ENCODE assay signal across 19 cellular contexts in the genomic region with DNA sequence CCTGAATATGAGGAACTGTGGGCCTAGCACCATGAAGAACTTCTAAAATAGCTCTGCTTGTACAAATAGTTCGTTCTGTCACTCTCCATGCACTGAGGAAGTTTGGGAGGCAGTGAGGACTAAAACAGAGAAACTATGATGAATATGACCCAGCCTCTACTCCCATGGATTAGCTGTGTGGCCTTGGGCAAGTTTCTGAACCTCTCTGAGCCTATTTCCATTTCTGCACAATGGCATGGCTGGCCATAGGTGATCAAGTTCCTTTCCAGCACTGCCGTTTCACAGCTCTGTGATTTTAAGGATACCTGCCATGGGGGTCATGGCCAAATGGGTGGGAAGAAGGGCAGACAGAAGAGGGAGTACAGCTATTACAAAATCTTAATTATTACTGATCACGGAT. TPM values are rescaled to one million over a fixed set of nuclear protein-coding genes. Genes with fewer than 3 reads are reported as not detected.
DNase-seq lines count a peak whose midpoint lies in the region; TF ChIP-seq lines count a peak whose summit lies in the region.
"Had no signal": no experiment of that assay in that cellular context is flagged by ENCODE, and none has a peak within 500 bp of the region (broad histone marks: within the 10 kb centered on the region; RNA-seq: fewer than 3 reads in every experiment).

No MANE protein-coding gene starts in this region.

- WGBS in liver = 81% methylated on average over 3 of the region's 3 CpGs
- WGBS in stomach, 5 donors = 68 to 84% (median 83%) methylated on average over 3 of the region's 3 CpGs

- H3K27ac ChIP-seq in cingulate gyrus (ENCODE audit: low read depth, low read length) = peak overlapping the region; percentile 78
- H3K27ac ChIP-seq in liver (ENCODE audit: low read depth in 1 of 2, low read length in 2 of 2) = peak overlapping the region; percentile 48 to 89
- peak overlapping the region in 4 of 5 donors; percentile 81 to 95 (median 87) for H3K27ac ChIP-seq in stomach
- H3K27ac ChIP-seq: upper lobe of right lung had no signal

- no peaks in the 10 kb centered on the region for H3K9me3 ChIP-seq in adipocyte (ENCODE audit: control insufficient read depth, low read length)
- H3K9me3 ChIP-seq in liver (ENCODE audit: control insufficient read depth in 4 of 4, low read length in 3 of 4) = no peaks in the 10 kb centered on the region
- no peaks in the 10 kb centered on the region for H3K9me3 ChIP-seq in stomach
- H3K9me3 ChIP-seq: upper lobe of right lung had no signal

- no peak for TF ChIP-seq EP300 in stomach (IDR thresholded peaks at IDR 0.05)

- H3K4me1 ChIP-seq in adipocyte (ENCODE audit: control insufficient read depth, insufficient read depth, low read length) = peaks cover 38% of the 10 kb centered on the region
- peaks cover 22 to 59% (median 54%) of the 10 kb centered on the region in 4 donors for H3K4me1 ChIP-seq in liver (ENCODE audit: control insufficient read depth in 4 of 4, insufficient read depth in 4 of 4, low read length in 3 of 4)
- H3K4me1 ChIP-seq in stomach = peaks cover 62 to 98% (median 85%) of the 10 kb centered on the region in 4 donors

- TF ChIP-seq RAD21 in liver (IDR thresholded peaks at IDR 0.05) = no peak

- H3K9ac ChIP-seq in adipocyte (ENCODE audit: low read length) (peak overlapping the region; percentile 3), liver (ENCODE audit: low read depth in 1 of 2, low read length in 2 of 2) (peak overlapping the region in 1 of 2 donors; percentile 42)

- TF ChIP-seq POLR2A in stomach (IDR thresholded peaks at IDR 0.05) = no peak

- no peak overlapping the region for H3K4me3 ChIP-seq in adipocyte (ENCODE audit: low read length)
- no peak overlapping the region for H3K4me3 ChIP-seq in liver (ENCODE audit: low read depth in 1 of 3, low read length in 3 of 3)
- no peak overlapping the region for H3K4me3 ChIP-seq in stomach
- H3K4me3 ChIP-seq: cardiac muscle cell, upper lobe of right lung had no signal

- TF ChIP-seq CTCF in liver (IDR thresholded peaks at IDR 0.05; ENCODE audit: low read depth, low read length, missing input control) (no peak), stomach (IDR thresholded peaks at IDR 0.05) (no peak)

- DNase-seq in adipocyte (ENCODE audit: low read depth) (no peak), stomach (no peak), midbrain (lab: John Stamatoyannopoulos, UW) (no peak), Ammon's horn (ENCODE audit: low spot score) (no peak)
- no peak for DNase-seq in activated CD4-positive, alpha-beta T cell treated with anti-CD3 and anti-CD28 coated beads for 48 hours
- DNase-seq: activated CD4-positive, alpha-beta T cell treated with anti-CD3 and anti-CD28 coated beads for 1 hour; activated CD8-positive, alpha-beta T cell treated with anti-CD3 and anti-CD28 coated beads, Interleukin-2, amount 10 ng/mL, durations not matched to agents 7 days and 5 days; CD4-positive, alpha-beta memory T cell; dermis blood vessel endothelial cell; mesendoderm; NCI-H146; NCI-H345; NCI-H69; SHP77 treated with DMSO at 0.1 percent for 48 hours; stimulated activated CD4-positive, alpha-beta T cell treated with anti-CD3 and anti-CD28 coated beads, Interleukin-4, amount 100 ng/mL, for 24 hours; upper lobe of right lung had no signal

- intact Hi-C loops in stomach (cut with DNase I; ENCODE audit: low total_unique reads) = no loop called here

- no peaks in the 10 kb centered on the region for H3K27me3 ChIP-seq in adipocyte (replicated peaks; ENCODE audit: control insufficient read depth, insufficient read depth, low read length)
- H3K27me3 ChIP-seq in liver (ENCODE audit: control insufficient read depth in 4 of 4, insufficient read depth in 4 of 4, low read length in 3 of 4) = no peaks in the 10 kb centered on the region
- H3K27me3 ChIP-seq in stomach = no peaks in the 10 kb centered on the region
- H3K27me3 ChIP-seq: cardiac muscle cell, upper lobe of right lung had no signal

- H3K36me3 ChIP-seq in adipocyte (ENCODE audit: control insufficient read depth, insufficient read depth, low read length, severe bottlenecking) (no peaks in the 10 kb centered on the region), liver (ENCODE audit: control insufficient read depth in 4 of 4, insufficient read depth in 3 of 4, low read depth in 1 of 4, low read length in 3 of 4) (no peaks in the 10 kb centered on the region), stomach (no peaks in the 10 kb centered on the region)
- H3K36me3 ChIP-seq: cardiac muscle cell, upper lobe of right lung had no signal

TF ChIP-seq in liver, 16 proteins besides CTCF, POLR2A, EP300 and RAD21:
- no peak for TF ChIP-seq HNF4A (conservative IDR thresholded peaks at IDR 0.05)
- TF ChIP-seq SP1 (IDR thresholded peaks at IDR 0.05) = no peak
- no peak for TF ChIP-seq HNF4G (IDR thresholded peaks at IDR 0.05)
- TF ChIP-seq YY1 (IDR thresholded peaks at IDR 0.05) = no peak
- TF ChIP-seq GABPA (IDR thresholded peaks at IDR 0.05 in 1 of 2, conservative IDR thresholded peaks at IDR 0.05 in 1 of 2) = no peak
- TF ChIP-seq FOXA1 (IDR thresholded peaks at IDR 0.05) = no peak
- TF ChIP-seq, protein P1, sequence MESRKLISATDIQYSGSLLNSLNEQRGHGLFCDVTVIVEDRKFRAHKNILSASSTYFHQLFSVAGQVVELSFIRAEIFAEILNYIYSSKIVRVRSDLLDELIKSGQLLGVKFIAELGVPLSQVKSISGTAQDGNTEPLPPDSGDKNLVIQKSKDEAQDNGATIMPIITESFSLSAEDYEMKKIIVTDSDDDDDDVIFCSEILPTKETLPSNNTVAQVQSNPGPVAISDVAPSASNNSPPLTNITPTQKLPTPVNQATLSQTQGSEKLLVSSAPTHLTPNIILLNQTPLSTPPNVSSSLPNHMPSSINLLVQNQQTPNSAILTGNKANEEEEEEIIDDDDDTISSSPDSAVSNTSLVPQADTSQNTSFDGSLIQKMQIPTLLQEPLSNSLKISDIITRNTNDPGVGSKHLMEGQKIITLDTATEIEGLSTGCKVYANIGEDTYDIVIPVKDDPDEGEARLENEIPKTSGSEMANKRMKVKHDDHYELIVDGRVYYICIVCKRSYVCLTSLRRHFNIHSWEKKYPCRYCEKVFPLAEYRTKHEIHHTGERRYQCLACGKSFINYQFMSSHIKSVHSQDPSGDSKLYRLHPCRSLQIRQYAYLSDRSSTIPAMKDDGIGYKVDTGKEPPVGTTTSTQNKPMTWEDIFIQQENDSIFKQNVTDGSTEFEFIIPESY (IDR thresholded peaks at IDR 0.05) = no peak
- no peak for TF ChIP-seq NR2F2 (IDR thresholded peaks at IDR 0.05)
- TF ChIP-seq JUND (IDR thresholded peaks at IDR 0.05) = no peak
- TF ChIP-seq, protein P2, sequence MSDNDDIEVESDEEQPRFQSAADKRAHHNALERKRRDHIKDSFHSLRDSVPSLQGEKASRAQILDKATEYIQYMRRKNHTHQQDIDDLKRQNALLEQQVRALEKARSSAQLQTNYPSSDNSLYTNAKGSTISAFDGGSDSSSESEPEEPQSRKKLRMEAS (IDR thresholded peaks at IDR 0.05) = no peak
- TF ChIP-seq EGR1 (IDR thresholded peaks at IDR 0.05; ENCODE audit: low read depth in 2 of 2) = no peak
- TF ChIP-seq, protein P3, sequence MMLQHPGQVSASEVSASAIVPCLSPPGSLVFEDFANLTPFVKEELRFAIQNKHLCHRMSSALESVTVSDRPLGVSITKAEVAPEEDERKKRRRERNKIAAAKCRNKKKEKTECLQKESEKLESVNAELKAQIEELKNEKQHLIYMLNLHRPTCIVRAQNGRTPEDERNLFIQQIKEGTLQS (IDR thresholded peaks at IDR 0.05) = no peak
- TF ChIP-seq, protein P4, sequence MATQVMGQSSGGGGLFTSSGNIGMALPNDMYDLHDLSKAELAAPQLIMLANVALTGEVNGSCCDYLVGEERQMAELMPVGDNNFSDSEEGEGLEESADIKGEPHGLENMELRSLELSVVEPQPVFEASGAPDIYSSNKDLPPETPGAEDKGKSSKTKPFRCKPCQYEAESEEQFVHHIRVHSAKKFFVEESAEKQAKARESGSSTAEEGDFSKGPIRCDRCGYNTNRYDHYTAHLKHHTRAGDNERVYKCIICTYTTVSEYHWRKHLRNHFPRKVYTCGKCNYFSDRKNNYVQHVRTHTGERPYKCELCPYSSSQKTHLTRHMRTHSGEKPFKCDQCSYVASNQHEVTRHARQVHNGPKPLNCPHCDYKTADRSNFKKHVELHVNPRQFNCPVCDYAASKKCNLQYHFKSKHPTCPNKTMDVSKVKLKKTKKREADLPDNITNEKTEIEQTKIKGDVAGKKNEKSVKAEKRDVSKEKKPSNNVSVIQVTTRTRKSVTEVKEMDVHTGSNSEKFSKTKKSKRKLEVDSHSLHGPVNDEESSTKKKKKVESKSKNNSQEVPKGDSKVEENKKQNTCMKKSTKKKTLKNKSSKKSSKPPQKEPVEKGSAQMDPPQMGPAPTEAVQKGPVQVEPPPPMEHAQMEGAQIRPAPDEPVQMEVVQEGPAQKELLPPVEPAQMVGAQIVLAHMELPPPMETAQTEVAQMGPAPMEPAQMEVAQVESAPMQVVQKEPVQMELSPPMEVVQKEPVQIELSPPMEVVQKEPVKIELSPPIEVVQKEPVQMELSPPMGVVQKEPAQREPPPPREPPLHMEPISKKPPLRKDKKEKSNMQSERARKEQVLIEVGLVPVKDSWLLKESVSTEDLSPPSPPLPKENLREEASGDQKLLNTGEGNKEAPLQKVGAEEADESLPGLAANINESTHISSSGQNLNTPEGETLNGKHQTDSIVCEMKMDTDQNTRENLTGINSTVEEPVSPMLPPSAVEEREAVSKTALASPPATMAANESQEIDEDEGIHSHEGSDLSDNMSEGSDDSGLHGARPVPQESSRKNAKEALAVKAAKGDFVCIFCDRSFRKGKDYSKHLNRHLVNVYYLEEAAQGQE (IDR thresholded peaks at IDR 0.05) = no peak
- no peak for TF ChIP-seq RXRA (IDR thresholded peaks at IDR 0.05)
- no peak for TF ChIP-seq FOXA2 (IDR thresholded peaks at IDR 0.05)
- TF ChIP-seq TAF1 (conservative IDR thresholded peaks at IDR 0.05) = no peak

RNA-seq across cellular contexts. Expression of a gene that starts 57.6 kb away (rescaled TPM):
- total RNA-seq in liver (10 to 100 TPM; 33.2 to 71.3 TPM), stomach (100 to 1,000 TPM in 4 of 5 donors, 10 to 100 TPM in 1; 44.9 to 713 (median 440) TPM)
- polyA plus RNA-seq in liver (10 to 100 TPM; 38.3 to 49.9 TPM), stomach (10 to 100 TPM; 34.4 to 94.8 (median 42.0) TPM)
